Comparison of ENCODE assay signal across 8 cellular contexts in genomic region chr22:20983081-20983745, GRCh38. TPM values are rescaled to one million over a fixed set of nuclear protein-coding genes. Genes with fewer than 3 reads are reported as not detected.
A peak's percentile ranks its signal among the peaks of the same experiment; 100 is the strongest.
DNase-seq lines count a peak whose midpoint lies in the region; ATAC-seq and TF ChIP-seq lines count a peak whose summit lies in the region.
"Had no signal": no experiment of that assay in that cellular context is flagged by ENCODE, and none has a peak within 500 bp of the region (broad histone marks: within the 10 kb centered on the region; RNA-seq: fewer than 3 reads in every experiment).

No MANE protein-coding gene starts in this region.

- H3K27me3 Mint-ChIP-seq in activated CD4-positive, alpha-beta memory T cell treated with anti-CD3 and anti-CD28 coated beads for 36 hours = no peaks in the 10 kb centered on the region
- H3K27me3 Mint-ChIP-seq in stimulated activated memory B cell treated with anti-CD40 and anti-IgM and Interleukin-4, amounts not matched to agents 10 μg/mL and 1 μg/mL and 100 μg/mL, for 72 hours = no peaks in the 10 kb centered on the region

- POLR2A ChIA-PET in activated CD4-positive, alpha-beta memory T cell treated with anti-CD3 and anti-CD28 coated beads for 36 hours (lab: Charles Lee) = interaction anchor here (1.5 to 1.7 kb wide), 3 partner anchors 15 to 19 kb away, joined by 5 to 13 read pairs (median 7); partner anchors contain the start of gene THAP7

- H3K4me1 Mint-ChIP-seq in activated CD4-positive, alpha-beta memory T cell treated with anti-CD3 and anti-CD28 coated beads for 36 hours (ENCODE audit: low read depth) = peaks cover 43% of the 10 kb centered on the region
- H3K4me1 Mint-ChIP-seq in stimulated activated memory B cell treated with anti-CD40 and anti-IgM and Interleukin-4, amounts not matched to agents 10 μg/mL and 1 μg/mL and 100 μg/mL, for 72 hours = peaks cover 49% of the 10 kb centered on the region

- H3K27ac ChIP-seq in hepatocyte = no peak overlapping the region

- no peak overlapping the region for H2AFZ ChIP-seq in hepatocyte

- H3K4me1 ChIP-seq in hepatocyte (ENCODE audit: insufficient read depth) = peaks cover 23% of the 10 kb centered on the region

- no peaks in the 10 kb centered on the region for H3K9me2 ChIP-seq in hepatocyte (replicated peaks; ENCODE audit: insufficient read depth)

- H3K4me3 ChIP-seq in HFF-Myc (replicated peaks; ENCODE audit: low read depth, low read length) (peak overlapping the region; percentile 90), hepatocyte (peak overlapping the region; percentile 55)

- no peak for DNase-seq in HFF-Myc (ENCODE audit: extremely low read depth, low read depth)
- no peak for DNase-seq in activated CD4-positive, alpha-beta memory T cell treated with anti-CD3 and anti-CD28 coated beads for 36 hours
- DNase-seq in hepatocyte (ENCODE audit: low spot score) = no peak
- no peak for DNase-seq in stimulated activated CD4-positive, alpha-beta T cell treated with anti-CD3 and anti-CD28 coated beads, Interleukin-2, amount 100 ng/mL, for 48 hours
- no peak for DNase-seq in stimulated activated CD4-positive, alpha-beta T cell treated with anti-CD3 and anti-CD28 coated beads, Interleukin-4, amount 100 ng/mL, for 4 hours
- DNase-seq: NCI-H2227 treated with DMSO at 0.1 percent for 48 hours had no signal

- H4K20me1 ChIP-seq in hepatocyte (ENCODE audit: insufficient read depth, poor library complexity, severe bottlenecking) = no peaks in the 10 kb centered on the region

- WGBS in hepatocyte (ENCODE audit: low lambda C conversion rate, missing lambda C conversion rate) = 87% methylated on average over 5 of the region's 5 CpGs

- peaks cover 22% of the 10 kb centered on the region for H3K36me3 Mint-ChIP-seq in activated CD4-positive, alpha-beta memory T cell treated with anti-CD3 and anti-CD28 coated beads for 36 hours
- peaks cover 25% of the 10 kb centered on the region for H3K36me3 Mint-ChIP-seq in stimulated activated memory B cell treated with anti-CD40 and anti-IgM and Interleukin-4, amounts not matched to agents 10 μg/mL and 1 μg/mL and 100 μg/mL, for 72 hours

- CTCF ChIA-PET in activated CD4-positive, alpha-beta memory T cell treated with anti-CD3 and anti-CD28 coated beads for 36 hours (lab: Charles Lee) = no interaction called here

- peak overlapping the region; percentile 88 for H3K27ac Mint-ChIP-seq in activated CD4-positive, alpha-beta memory T cell treated with anti-CD3 and anti-CD28 coated beads for 36 hours
- H3K27ac Mint-ChIP-seq in stimulated activated memory B cell treated with anti-CD40 and anti-IgM and Interleukin-4, amounts not matched to agents 10 μg/mL and 1 μg/mL and 100 μg/mL, for 72 hours = peak overlapping the region; percentile 92

- H3K4me2 ChIP-seq in hepatocyte = peak overlapping the region; percentile 88

- no peaks in the 10 kb centered on the region for H3K27me3 ChIP-seq in hepatocyte

- peak overlapping the region; percentile 95 for H3K4me3 Mint-ChIP-seq in activated CD4-positive, alpha-beta memory T cell treated with anti-CD3 and anti-CD28 coated beads for 36 hours
- H3K4me3 Mint-ChIP-seq in stimulated activated memory B cell treated with anti-CD40 and anti-IgM and Interleukin-4, amounts not matched to agents 10 μg/mL and 1 μg/mL and 100 μg/mL, for 72 hours = peak overlapping the region; percentile 95

- no peaks in the 10 kb centered on the region for H3K36me3 ChIP-seq in hepatocyte (replicated peaks; ENCODE audit: insufficient read depth, low read depth)

- peaks cover 9% of the 10 kb centered on the region for H3K9me3 Mint-ChIP-seq in activated CD4-positive, alpha-beta memory T cell treated with anti-CD3 and anti-CD28 coated beads for 36 hours
- peaks cover 3% of the 10 kb centered on the region for H3K9me3 Mint-ChIP-seq in stimulated activated memory B cell treated with anti-CD40 and anti-IgM and Interleukin-4, amounts not matched to agents 10 μg/mL and 1 μg/mL and 100 μg/mL, for 72 hours

- TF ChIP-seq CTCF in HFF-Myc (IDR thresholded peaks at IDR 0.05; ENCODE audit: low read depth, low read length, missing control alignments) = no peak
- TF ChIP-seq CTCF in hepatocyte (IDR thresholded peaks at IDR 0.05; ENCODE audit: poor library complexity) = no peak

- intact Hi-C loops in activated CD4-positive, alpha-beta memory T cell treated with anti-CD3 and anti-CD28 coated beads for 36 hours (cut with micrococcal nuclease) = no loop called here

- H3K79me2 ChIP-seq in hepatocyte = peaks cover 18% of the 10 kb centered on the region

- no peaks in the 10 kb centered on the region for H3K9me3 ChIP-seq in hepatocyte (ENCODE audit: low read depth)

- no peak for ATAC-seq in stimulated activated memory B cell treated with anti-CD40 and anti-IgM and Interleukin-4, amounts not matched to agents 10 μg/mL and 1 μg/mL and 100 μg/mL, for 72 hours
- ATAC-seq in HG03571 (IDR thresholded peaks at IDR 0.05; ENCODE audit: unreplicated experiment) = no peak

RNA-seq across cellular contexts. Expression of gene LZTR1, which starts 1.1 kb away (rescaled TPM):
- 10 to 100 TPM; 39.3 to 43.4 TPM for total RNA-seq in activated CD4-positive, alpha-beta memory T cell treated with anti-CD3 and anti-CD28 coated beads for 36 hours
- total RNA-seq in hepatocyte = 28.1 and 41.3 TPM in 2 replicates
- 50.4 and 65.4 TPM in 2 replicates for polyA plus RNA-seq in hepatocyte

RNA-seq across cellular contexts. Expression of gene AIFM3, which starts 16.2 kb away (rescaled TPM):
- not detected for total RNA-seq in activated CD4-positive, alpha-beta memory T cell treated with anti-CD3 and anti-CD28 coated beads for 36 hours
- total RNA-seq in hepatocyte = 1.3 and 3.1 TPM in 2 replicates
- 1.7 and 2.1 TPM in 2 replicates for polyA plus RNA-seq in hepatocyte

RNA-seq across cellular contexts. Expression of gene THAP7, which starts 18.7 kb away (rescaled TPM):
- total RNA-seq in activated CD4-positive, alpha-beta memory T cell treated with anti-CD3 and anti-CD28 coated beads for 36 hours = 10 to 100 TPM; 22.1 to 26.8 TPM
- total RNA-seq in hepatocyte = 26.2 and 38.4 TPM in 2 replicates
- 40.5 and 41.2 TPM in 2 replicates for polyA plus RNA-seq in hepatocyte

RNA-seq across cellular contexts. Expression of gene P2RX6, which starts 31.8 kb away (rescaled TPM):
- total RNA-seq in activated CD4-positive, alpha-beta memory T cell treated with anti-CD3 and anti-CD28 coated beads for 36 hours = not detected
- total RNA-seq in hepatocyte = 3.3 and 14.4 TPM in 2 replicates
- polyA plus RNA-seq in hepatocyte = 8.0 and 12.9 TPM in 2 replicates

RNA-seq across cellular contexts. Expression of gene SLC7A4, which starts 49.1 kb away (rescaled TPM):
- total RNA-seq in activated CD4-positive, alpha-beta memory T cell treated with anti-CD3 and anti-CD28 coated beads for 36 hours = not detected
- total RNA-seq in hepatocyte = 89.9 and 140 TPM in 2 replicates
- polyA plus RNA-seq in hepatocyte = 494 and 496 TPM in 2 replicates
